Comparison of ENCODE assay signal across 36 cellular contexts in the genomic region with DNA sequence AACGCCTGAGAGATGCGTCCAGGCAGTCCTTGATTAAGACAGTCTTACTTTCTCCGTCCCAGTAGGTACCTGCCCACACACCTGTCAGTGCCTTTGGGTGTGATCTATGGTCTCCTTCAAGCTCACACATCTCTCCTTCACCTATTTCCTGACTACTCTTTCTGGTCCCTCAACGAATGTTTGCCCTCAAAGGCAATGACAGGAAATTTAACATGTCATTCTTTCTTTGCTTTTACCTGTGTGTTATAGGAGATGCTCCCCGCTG. TPM values are rescaled to one million over a fixed set of nuclear protein-coding genes. Genes with fewer than 3 reads are reported as not detected.
DNase-seq lines count a peak whose midpoint lies in the region; ATAC-seq, FAIRE-seq and TF ChIP-seq lines count a peak whose summit lies in the region.
"Had no signal": no experiment of that assay in that cellular context is flagged by ENCODE, and none has a peak within 500 bp of the region (broad histone marks: within the 10 kb centered on the region; RNA-seq: fewer than 3 reads in every experiment).

No MANE protein-coding gene starts in this region.

- no peak overlapping the region for H3K4me3 Mint-ChIP-seq in activated T-cell treated with anti-CD3 and anti-CD28 coated beads, Interleukin-2, amount 50 U/mL, for 24 hours
- no peak overlapping the region for H3K4me3 Mint-ChIP-seq in activated T-cell treated with anti-CD3 and anti-CD28 coated beads, Interleukin-2, amount 50 U/mL, for 4 hours
- peak overlapping the region; percentile 55 for H3K4me3 Mint-ChIP-seq in activated naive CD8-positive, alpha-beta T cell treated with anti-CD3 and anti-CD28 coated beads, Interleukin-2, amount 10 ng/mL, durations not matched to agents 7 days and 5 days
- H3K4me3 Mint-ChIP-seq in progenitor cell of endocrine pancreas (ENCODE audit: low read depth) = no peak overlapping the region
- H3K4me3 Mint-ChIP-seq: endodermal cell, nephron had no signal

- H3K9me3 Mint-ChIP-seq in activated T-cell treated with anti-CD3 and anti-CD28 coated beads, Interleukin-2, amount 50 U/mL, for 24 hours = peaks cover 9% of the 10 kb centered on the region
- H3K9me3 Mint-ChIP-seq in activated T-cell treated with anti-CD3 and anti-CD28 coated beads, Interleukin-2, amount 50 U/mL, for 4 hours = peaks cover 9% of the 10 kb centered on the region
- H3K9me3 Mint-ChIP-seq in activated naive CD8-positive, alpha-beta T cell treated with anti-CD3 and anti-CD28 coated beads, Interleukin-2, amount 10 ng/mL, durations not matched to agents 7 days and 5 days = peaks cover 6% of the 10 kb centered on the region
- H3K9me3 Mint-ChIP-seq in progenitor cell of endocrine pancreas (ENCODE audit: low read depth) = no peaks in the 10 kb centered on the region
- H3K9me3 Mint-ChIP-seq: endodermal cell, nephron had no signal

- H3K27ac Mint-ChIP-seq in activated T-cell treated with anti-CD3 and anti-CD28 coated beads, Interleukin-2, amount 50 U/mL, for 24 hours = peak overlapping the region; percentile 34
- H3K27ac Mint-ChIP-seq in activated naive CD8-positive, alpha-beta T cell treated with anti-CD3 and anti-CD28 coated beads, Interleukin-2, amount 10 ng/mL, durations not matched to agents 7 days and 5 days = peak overlapping the region; percentile 69
- peak overlapping the region; percentile 58 for H3K27ac Mint-ChIP-seq in progenitor cell of endocrine pancreas
- H3K27ac Mint-ChIP-seq: endodermal cell, nephron had no signal

- TF ChIP-seq POLR2A in GM12891 (IDR thresholded peaks at IDR 0.05; ENCODE audit: low read depth, low read length) = no peak

- ATAC-seq in activated T-cell treated with anti-CD3 and anti-CD28 coated beads, Interleukin-2, amount 50 U/mL, for 4 hours = no peak
- no peak for ATAC-seq in activated naive CD8-positive, alpha-beta T cell treated with anti-CD3 and anti-CD28 coated beads, Interleukin-2, amount 10 ng/mL, durations not matched to agents 7 days and 5 days (ENCODE audit: low read depth)
- ATAC-seq in GM21576 (IDR thresholded peaks at IDR 0.05; ENCODE audit: unreplicated experiment) (no peak), HG03457 (IDR thresholded peaks at IDR 0.05; ENCODE audit: unreplicated experiment) (no peak)
- ATAC-seq: activated naive CD4-positive, alpha-beta T cell treated with anti-CD3 and anti-CD28 coated beads, Interleukin-2, amount 50 U/mL, for 72 hours; esophagus mucosa; heart right ventricle; lower lobe of right lung; PC-3; right lobe of liver; SK-N-SH treated with all-trans-retinoic acid at 6 μM for 48 hours had no signal

- peaks cover 19% of the 10 kb centered on the region for H3K36me3 Mint-ChIP-seq in activated T-cell treated with anti-CD3 and anti-CD28 coated beads, Interleukin-2, amount 50 U/mL, for 24 hours (ENCODE audit: low read depth)
- H3K36me3 Mint-ChIP-seq in activated T-cell treated with anti-CD3 and anti-CD28 coated beads, Interleukin-2, amount 50 U/mL, for 4 hours (ENCODE audit: insufficient read depth) = peaks cover 5% of the 10 kb centered on the region
- H3K36me3 Mint-ChIP-seq in activated naive CD8-positive, alpha-beta T cell treated with anti-CD3 and anti-CD28 coated beads, Interleukin-2, amount 10 ng/mL, durations not matched to agents 7 days and 5 days = peaks cover 14% of the 10 kb centered on the region
- no peaks in the 10 kb centered on the region for H3K36me3 Mint-ChIP-seq in progenitor cell of endocrine pancreas (ENCODE audit: insufficient read depth)

- no peak for DNase-seq in activated T-cell treated with anti-CD3 and anti-CD28 coated beads, Interleukin-2, amount 50 U/mL, for 24 hours
- DNase-seq in activated T-cell treated with anti-CD3 and anti-CD28 coated beads, Interleukin-2, amount 50 U/mL, for 4 hours = no peak
- DNase-seq in GM12891 (ENCODE audit: insufficient read length, low spot score) (no peak), progenitor cell of endocrine pancreas (ENCODE audit: low spot score, unreplicated experiment) (no peak), CD1c-positive myeloid dendritic cell (ENCODE audit: extremely low spot score) (no peak)
- no peak for DNase-seq in activated naive CD8-positive, alpha-beta T cell treated with anti-CD3 and anti-CD28 coated beads, Interleukin-2, amount 10 ng/mL, durations not matched to agents 7 days and 5 days
- DNase-seq: ACHN; activated CD4-positive, alpha-beta T cell treated with anti-CD3 and anti-CD28 coated beads, Interleukin-2, amount 50 U/mL, for 4 hours; activated T-cell treated with anti-CD3 and anti-CD28 coated beads for 4 hours; Calu3; cortex of kidney; endodermal cell; foreskin fibroblast; heart right ventricle; kidney glomerular epithelial cell; lower lobe of right lung; MV-4-11; NCI-H146; NCI-H510A; NK-92 treated with Interleukin-12 subunit alpha and Interleukin-12 subunit beta, amount 100 ng/mL, for 24 hours; PC-3; stimulated activated CD4-positive, alpha-beta T cell treated with anti-CD3 and anti-CD28 coated beads, Interleukin-2, amount 100 ng/mL, for 48 hours; T1000; WERI-Rb-1 had no signal

- H3K27me3 Mint-ChIP-seq in activated T-cell treated with anti-CD3 and anti-CD28 coated beads, Interleukin-2, amount 50 U/mL, for 24 hours = no peaks in the 10 kb centered on the region
- H3K27me3 Mint-ChIP-seq in activated T-cell treated with anti-CD3 and anti-CD28 coated beads, Interleukin-2, amount 50 U/mL, for 4 hours (ENCODE audit: low read depth) = no peaks in the 10 kb centered on the region
- no peaks in the 10 kb centered on the region for H3K27me3 Mint-ChIP-seq in activated naive CD8-positive, alpha-beta T cell treated with anti-CD3 and anti-CD28 coated beads, Interleukin-2, amount 10 ng/mL, durations not matched to agents 7 days and 5 days
- no peaks in the 10 kb centered on the region for H3K27me3 Mint-ChIP-seq in progenitor cell of endocrine pancreas

- POLR2A ChIA-PET in activated naive CD8-positive, alpha-beta T cell treated with anti-CD3 and anti-CD28 coated beads, Interleukin-2, amount 10 ng/mL, durations not matched to agents 7 days and 5 days (lab: Charles Lee) = interaction anchor here (1.0 kb wide), 1 partner anchor 26 kb away, joined by 4 read pairs; no protein-coding TSS in a partner anchor

- FAIRE-seq in GM12891 (lab: Jason Lieb, UNC) = peak; percentile 80
- FAIRE-seq: astrocyte had no signal

- no peak for TF ChIP-seq CTCF in progenitor cell of endocrine pancreas (IDR thresholded peaks at IDR 0.05; ENCODE audit: unreplicated experiment)

- H3K4me1 Mint-ChIP-seq in activated T-cell treated with anti-CD3 and anti-CD28 coated beads, Interleukin-2, amount 50 U/mL, for 24 hours (ENCODE audit: low read depth) = peaks cover 75% of the 10 kb centered on the region
- peaks cover 62% of the 10 kb centered on the region for H3K4me1 Mint-ChIP-seq in activated T-cell treated with anti-CD3 and anti-CD28 coated beads, Interleukin-2, amount 50 U/mL, for 4 hours (ENCODE audit: low read depth)
- peaks cover 44% of the 10 kb centered on the region for H3K4me1 Mint-ChIP-seq in activated naive CD8-positive, alpha-beta T cell treated with anti-CD3 and anti-CD28 coated beads, Interleukin-2, amount 10 ng/mL, durations not matched to agents 7 days and 5 days
- peaks cover 23% of the 10 kb centered on the region for H3K4me1 Mint-ChIP-seq in progenitor cell of endocrine pancreas (ENCODE audit: low read depth)

TF ChIP-seq in GM12891, 5 proteins besides CTCF, POLR2A, EP300 and RAD21:
- no peak for TF ChIP-seq POLR2AphosphoS5 (IDR thresholded peaks at IDR 0.05; ENCODE audit: low read depth, low read length)
- TF ChIP-seq PAX5 (IDR thresholded peaks at IDR 0.05; ENCODE audit: insufficient read depth, low read length, severe bottlenecking) = no peak
- TF ChIP-seq TAF1 (IDR thresholded peaks at IDR 0.05; ENCODE audit: low read depth, low read length) = no peak
- no peak for TF ChIP-seq POU2F2 (IDR thresholded peaks at IDR 0.05; ENCODE audit: low read depth, low read length)
- no peak for TF ChIP-seq SPI1 (IDR thresholded peaks at IDR 0.05; ENCODE audit: low read depth, low read length)

RNA-seq across cellular contexts. Expression of a gene that starts 2.2 kb away (rescaled TPM):
- total RNA-seq in activated T-cell treated with anti-CD3 and anti-CD28 coated beads, Interleukin-2, amount 50 U/mL, for 4 hours = 1 to 10 TPM; 2.0 to 2.6 (median 2.1) TPM
- polyA plus RNA-seq in GM12891 (2012; ENCODE audit: low read depth, missing spikeins) = 129 TPM
- 10 to 100 TPM in 1 of 2 experiments, 1 to 10 TPM in 1; 7.8 to 10.7 TPM for total RNA-seq in activated naive CD8-positive, alpha-beta T cell treated with anti-CD3 and anti-CD28 coated beads, Interleukin-2, amount 10 ng/mL, durations not matched to agents 7 days and 5 days
- 10.1 and 14.4 TPM in 2 replicates for total RNA-seq in progenitor cell of endocrine pancreas
- total RNA-seq: astrocyte, cardiac septum, endodermal cell, PC-3, temporal lobe, urinary bladder had no signal
- polyA plus RNA-seq: urinary bladder had no signal

RNA-seq across cellular contexts. Expression of a gene that starts 5.6 kb away (rescaled TPM):
- total RNA-seq in activated T-cell treated with anti-CD3 and anti-CD28 coated beads, Interleukin-2, amount 50 U/mL, for 4 hours = 10 to 100 TPM in 2 of 3 donors, 1 to 10 TPM in 1; 8.8 to 13.7 (median 11.3) TPM
- 1.1 TPM for polyA plus RNA-seq in GM12891 (2012; ENCODE audit: low read depth, missing spikeins)
- total RNA-seq in activated naive CD8-positive, alpha-beta T cell treated with anti-CD3 and anti-CD28 coated beads, Interleukin-2, amount 10 ng/mL, durations not matched to agents 7 days and 5 days = 10 to 100 TPM; 77.8 to 80.2 TPM
- not detected in 2 replicates for total RNA-seq in progenitor cell of endocrine pancreas
- total RNA-seq: astrocyte, Calu3, cardiac septum, endodermal cell, temporal lobe had no signal

RNA-seq across cellular contexts. Expression of a gene that starts 31.7 kb away (rescaled TPM):
- under 1 TPM in 1 of 3 donors, not detected in 2; 0.82 TPM for total RNA-seq in activated T-cell treated with anti-CD3 and anti-CD28 coated beads, Interleukin-2, amount 50 U/mL, for 4 hours
- 0.63 TPM for polyA plus RNA-seq in GM12891 (2012; ENCODE audit: low read depth, missing spikeins)
- total RNA-seq in activated naive CD8-positive, alpha-beta T cell treated with anti-CD3 and anti-CD28 coated beads, Interleukin-2, amount 10 ng/mL, durations not matched to agents 7 days and 5 days = not detected
- total RNA-seq in progenitor cell of endocrine pancreas = 0.77 TPM in 1 of 2 replicates, not detected in the other
- total RNA-seq: activated naive CD4-positive, alpha-beta T cell treated with anti-CD3 and anti-CD28 coated beads, Interleukin-2, amount 50 U/mL, for 72 hours; astrocyte; Calu3; cardiac septum; esophagus mucosa; heart right ventricle; lower lobe of right lung; mononuclear cell; right lobe of liver; temporal lobe; urinary bladder had no signal
- polyA plus RNA-seq: heart right ventricle, urinary bladder had no signal

RNA-seq across cellular contexts. Expression of a gene that starts 47.3 kb away (rescaled TPM):
- total RNA-seq in activated T-cell treated with anti-CD3 and anti-CD28 coated beads, Interleukin-2, amount 50 U/mL, for 4 hours = not detected
- not detected for polyA plus RNA-seq in GM12891 (2012; ENCODE audit: low read depth, missing spikeins)
- total RNA-seq in activated naive CD8-positive, alpha-beta T cell treated with anti-CD3 and anti-CD28 coated beads, Interleukin-2, amount 10 ng/mL, durations not matched to agents 7 days and 5 days = not detected
- not detected in 2 replicates for total RNA-seq in progenitor cell of endocrine pancreas
- total RNA-seq: activated naive CD4-positive, alpha-beta T cell treated with anti-CD3 and anti-CD28 coated beads, Interleukin-2, amount 50 U/mL, for 72 hours; astrocyte; Calu3; cardiac septum; endodermal cell; esophagus mucosa; heart right ventricle; lower lobe of right lung; mononuclear cell; temporal lobe; urinary bladder had no signal
- polyA plus RNA-seq: heart right ventricle, urinary bladder had no signal
